39 cellular contexts compared by ENCODE assay signal in the genomic region with DNA sequence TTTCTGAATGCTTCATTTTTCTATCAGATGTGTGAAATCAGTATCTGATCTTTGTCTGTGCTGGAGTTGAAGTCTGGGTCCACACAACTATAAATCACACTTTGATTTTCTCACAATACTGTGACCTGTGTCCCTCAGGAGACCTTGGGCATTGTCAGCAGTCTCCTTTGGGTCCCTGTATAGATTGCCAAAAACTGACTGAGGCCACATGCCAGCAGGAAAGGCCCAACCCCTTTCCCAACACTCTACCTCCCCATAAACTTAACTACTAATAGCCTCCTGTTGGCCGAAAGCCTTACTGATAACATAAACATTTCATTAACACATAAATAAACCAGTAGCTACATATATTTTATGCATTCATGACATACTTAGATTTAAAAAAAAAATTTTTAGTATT.
"Had no signal": no experiment of that assay in that cellular context is flagged by ENCODE, and none has a peak within 500 bp of the region (broad histone marks: within the 10 kb centered on the region; RNA-seq: fewer than 3 reads in every experiment).

No MANE protein-coding gene starts in this region.

- H3K27me3 ChIP-seq: adrenal gland, body of pancreas, brain microvascular endothelial cell, breast epithelium had no signal

- H3K36me3 Mint-ChIP-seq: WTC11 had no signal

- H3K4me3 Mint-ChIP-seq: activated CD4-positive, alpha-beta memory T cell treated with anti-CD3 and anti-CD28 coated beads, Interleukin-2, amount 10 ng/mL, durations not matched to agents 7 days and 5 days; activated CD4-positive, alpha-beta T cell treated with anti-CD3 and anti-CD28 coated beads for 36 hours; activated CD4-positive, alpha-beta T cell treated with anti-CD3 and anti-CD28 coated beads, Interleukin-2, amount 10 ng/mL, durations not matched to agents 7 days and 5 days; activated CD8-positive, alpha-beta memory T cell treated with anti-CD3 and anti-CD28 coated beads, Interleukin-2, amount 10 ng/mL, durations not matched to agents 7 days and 5 days; activated CD8-positive, alpha-beta T cell treated with anti-CD3 and anti-CD28 coated beads, Interleukin-2, amount 10 ng/mL, durations not matched to agents 7 days and 5 days; activated naive CD4-positive, alpha-beta T cell treated with anti-CD3 and anti-CD28 coated beads for 36 hours; activated naive CD8-positive, alpha-beta T cell treated with anti-CD3 and anti-CD28 coated beads for 36 hours; activated T-cell treated with anti-CD3 and anti-CD28 coated beads, Interleukin-2, amount 50 U/mL, for 24 hours; central memory CD8-positive, alpha-beta T cell; T-helper 1 cell treated with Interleukin-12 subunit alpha and Interleukin-12 subunit beta and Interleukin-4 antibody, amounts not matched to agents 30 μg/mL and 1 μg/mL, for 36 hours; T-helper 2 cell treated with Interferon-gamma antibody and Interleukin-4, amounts not matched to agents 5 μg/mL and 100 μg/mL, for 36 hours; WTC11 had no signal

- H3K36me3 ChIP-seq: adrenal gland, brain microvascular endothelial cell, breast epithelium, WERI-Rb-1 had no signal

- H3K9me3 Mint-ChIP-seq: central memory CD8-positive, alpha-beta T cell; WTC11 had no signal

- H3K4me3 ChIP-seq: adrenal gland, body of pancreas, breast epithelium had no signal

- H3K27me3 Mint-ChIP-seq: activated CD4-positive, alpha-beta memory T cell treated with anti-CD3 and anti-CD28 coated beads, Interleukin-2, amount 10 ng/mL, durations not matched to agents 7 days and 5 days; activated CD4-positive, alpha-beta T cell treated with anti-CD3 and anti-CD28 coated beads for 36 hours; activated CD4-positive, alpha-beta T cell treated with anti-CD3 and anti-CD28 coated beads, Interleukin-2, amount 10 ng/mL, durations not matched to agents 7 days and 5 days; activated CD8-positive, alpha-beta memory T cell treated with anti-CD3 and anti-CD28 coated beads, Interleukin-2, amount 10 ng/mL, durations not matched to agents 7 days and 5 days; activated naive CD8-positive, alpha-beta T cell treated with anti-CD3 and anti-CD28 coated beads for 36 hours; activated T-cell treated with anti-CD3 and anti-CD28 coated beads, Interleukin-2, amount 50 U/mL, for 24 hours; central memory CD8-positive, alpha-beta T cell had no signal

- H3K27ac ChIP-seq: adrenal gland, body of pancreas, brain microvascular endothelial cell, breast epithelium, WERI-Rb-1 had no signal

- H3K4me1 ChIP-seq: adrenal gland, body of pancreas, breast epithelium had no signal

- H3K9me3 ChIP-seq: adrenal gland, breast epithelium had no signal

- DNase-seq: activated CD4-positive, alpha-beta memory T cell treated with anti-CD3 and anti-CD28 coated beads, Interleukin-2, amount 10 ng/mL, durations not matched to agents 7 days and 5 days; activated CD4-positive, alpha-beta T cell treated with anti-CD3 and anti-CD28 coated beads for 1 hour; activated CD4-positive, alpha-beta T cell treated with anti-CD3 and anti-CD28 coated beads for 36 hours; activated CD4-positive, alpha-beta T cell treated with anti-CD3 and anti-CD28 coated beads for 48 hours; activated CD4-positive, alpha-beta T cell treated with anti-CD3 and anti-CD28 coated beads, Interleukin-2, amount 10 ng/mL, durations not matched to agents 7 days and 5 days; activated CD4-positive, alpha-beta T cell treated with anti-CD3 and anti-CD28 coated beads, Interleukin-2, amount 50 U/mL, for 48 hours; activated CD4-positive, CD25-positive, alpha-beta regulatory T cell; activated CD8-positive, alpha-beta memory T cell treated with anti-CD3 and anti-CD28 coated beads for 24 hours; activated CD8-positive, alpha-beta memory T cell treated with anti-CD3 and anti-CD28 coated beads, Interleukin-2, amount 10 ng/mL, durations not matched to agents 7 days and 5 days; activated CD8-positive, alpha-beta memory T cell treated with anti-CD3 and anti-CD28 coated beads, Interleukin-2, amount 50 U/mL, for 48 hours; activated CD8-positive, alpha-beta T cell treated with anti-CD3 and anti-CD28 coated beads, Interleukin-2, amount 10 ng/mL, durations not matched to agents 7 days and 5 days; activated effector memory CD4-positive, alpha-beta T cell treated with Interleukin-2 at 50 U/mL for 16 hours; activated gamma-delta T cell treated with Interleukin-2 at 50 U/mL for 16 hours; activated naive CD4-positive, alpha-beta T cell; activated naive CD4-positive, alpha-beta T cell treated with anti-CD3 and anti-CD28 coated beads for 36 hours; activated naive CD4-positive, alpha-beta T cell treated with anti-CD3 and anti-CD28 coated beads, Interleukin-2, amount 50 U/mL, for 16 hours; activated naive CD8-positive, alpha-beta T cell treated with anti-CD3 and anti-CD28 coated beads for 36 hours; activated T-cell treated with anti-CD3 and anti-CD28 coated beads, Interleukin-2, amount 50 U/mL, for 24 hours; activated T-cell treated with anti-CD3 and anti-CD28 coated beads, Interleukin-2, amount 50 U/mL, for 48 hours; adrenal gland; amniotic stem cell; aorta; body of pancreas; brain microvascular endothelial cell; caudate nucleus; cerebellar nuclear complex; SW 1271; T-helper 1 cell; T-helper 2 cell; T-helper 9 cell; WERI-Rb-1 had no signal

- H3K27ac Mint-ChIP-seq: activated CD4-positive, alpha-beta memory T cell treated with anti-CD3 and anti-CD28 coated beads, Interleukin-2, amount 10 ng/mL, durations not matched to agents 7 days and 5 days; activated CD4-positive, alpha-beta T cell treated with anti-CD3 and anti-CD28 coated beads for 36 hours; activated CD4-positive, alpha-beta T cell treated with anti-CD3 and anti-CD28 coated beads, Interleukin-2, amount 10 ng/mL, durations not matched to agents 7 days and 5 days; activated CD8-positive, alpha-beta memory T cell treated with anti-CD3 and anti-CD28 coated beads, Interleukin-2, amount 10 ng/mL, durations not matched to agents 7 days and 5 days; activated CD8-positive, alpha-beta T cell treated with anti-CD3 and anti-CD28 coated beads, Interleukin-2, amount 10 ng/mL, durations not matched to agents 7 days and 5 days; activated naive CD4-positive, alpha-beta T cell treated with anti-CD3 and anti-CD28 coated beads for 36 hours; activated naive CD4-positive, alpha-beta T cell treated with anti-CD3 and anti-CD28 coated beads, Interleukin-2, amount 50 U/mL, for 72 hours; activated naive CD8-positive, alpha-beta T cell treated with anti-CD3 and anti-CD28 coated beads for 36 hours; activated T-cell treated with anti-CD3 and anti-CD28 coated beads, Interleukin-2, amount 50 U/mL, for 24 hours; activated T-helper 2 cell treated with anti-CD3 and anti-CD28 coated beads, Interferon-gamma antibody, Interleukin-2, Interleukin-4, amounts not matched to agents 10 μg/mL and 5 μg/mL and 100 μg/mL, durations not matched to agents 14 hours and 24 hours and 36 hours; T-helper 1 cell treated with Interleukin-12 subunit alpha and Interleukin-12 subunit beta and Interleukin-4 antibody, amounts not matched to agents 30 μg/mL and 1 μg/mL, for 36 hours; T-helper 2 cell treated with Interferon-gamma antibody and Interleukin-4, amounts not matched to agents 5 μg/mL and 100 μg/mL, for 36 hours; WTC11 had no signal

- ATAC-seq: activated CD4-positive, alpha-beta T cell treated with anti-CD3 and anti-CD28 coated beads for 36 hours; activated CD4-positive, CD25-positive, alpha-beta regulatory T cell treated with anti-CD3 and anti-CD28 coated beads, Interleukin-2, amount 50 U/mL, for 24 hours; activated CD8-positive, alpha-beta memory T cell treated with anti-CD3 and anti-CD28 coated beads, Interleukin-2, amount 10 ng/mL, durations not matched to agents 7 days and 5 days; activated CD8-positive, alpha-beta T cell treated with anti-CD3 and anti-CD28 coated beads, Interleukin-2, amount 10 ng/mL, durations not matched to agents 7 days and 5 days; activated naive CD4-positive, alpha-beta T cell treated with anti-CD3 and anti-CD28 coated beads, Interleukin-2, amount 50 U/mL, for 72 hours; body of pancreas; WTC11 had no signal
